ENCODE assay signal across 9 cellular contexts in genomic region chr2:65630643-65631042, GRCh38.
DNase-seq lines count a peak whose midpoint lies in the region; ATAC-seq and TF ChIP-seq lines count a peak whose summit lies in the region.
"Had no signal": no experiment of that assay in that cellular context is flagged by ENCODE, and none has a peak within 500 bp of the region (broad histone marks: within the 10 kb centered on the region; RNA-seq: fewer than 3 reads in every experiment).

No MANE protein-coding gene starts in this region.

- H3K9me3 ChIP-seq in gastroesophageal sphincter (peaks cover 0 to 5% (median 0%) of the 10 kb centered on the region in 3 donors), uterus (no peaks in the 10 kb centered on the region), right cardiac atrium (ENCODE audit: control insufficient read depth, low read length) (no peaks in the 10 kb centered on the region)

- TF ChIP-seq EP300 in gastroesophageal sphincter (IDR thresholded peaks at IDR 0.05), result no peak

- no peak overlapping the region for H3K27ac ChIP-seq in gastroesophageal sphincter
- H3K27ac ChIP-seq in uterus, result peak overlapping the region; percentile 81 to 89
- H3K27ac ChIP-seq in right cardiac atrium (ENCODE audit: low read length), result no peak overlapping the region
- H3K27ac ChIP-seq: ascending aorta had no signal

- CTCF ChIA-PET in HEK293T (lab: Yijun Ruan, JAX), result no interaction called here

- H3K4me1 ChIP-seq in gastroesophageal sphincter, result no peaks in the 10 kb centered on the region
- peaks cover 0 to 4% of the 10 kb centered on the region in 2 donors for H3K4me1 ChIP-seq in uterus
- H3K4me1 ChIP-seq in right cardiac atrium (ENCODE audit: control insufficient read depth, insufficient read depth, low read length), result no peaks in the 10 kb centered on the region
- H3K4me1 ChIP-seq: ascending aorta had no signal

- H3K36me3 ChIP-seq in gastroesophageal sphincter (no peaks in the 10 kb centered on the region), uterus (no peaks in the 10 kb centered on the region)
- H3K36me3 ChIP-seq: ascending aorta had no signal

- TF ChIP-seq POLR2A in gastroesophageal sphincter (IDR thresholded peaks at IDR 0.05) (no peak), uterus (IDR thresholded peaks at IDR 0.05) (no peak)

- 48 to 73% methylated on average over 2 to 3 of the region's 3 CpGs for WGBS in gastroesophageal sphincter (ENCODE audit: low coverage in 1 of 2), 2 donors
- 68% methylated on average over 3 of the region's 3 CpGs for WGBS in right cardiac atrium

- POLR2A ChIA-PET in HEK293T (lab: Yijun Ruan, JAX), result no interaction called here

- ATAC-seq in gastroesophageal sphincter (peak; percentile 60), right cardiac atrium (no peak), GM21381 (IDR thresholded peaks at IDR 0.05; ENCODE audit: unreplicated experiment) (no peak)
- ATAC-seq: stimulated activated naive B cell treated with anti-CD40 and anti-IgM and Interleukin-4, amounts not matched to agents 10 μg/mL and 1 μg/mL and 100 μg/mL, for 72 hours had no signal

- H3K27me3 ChIP-seq in gastroesophageal sphincter (no peaks in the 10 kb centered on the region), uterus (no peaks in the 10 kb centered on the region), right cardiac atrium (ENCODE audit: control insufficient read depth, insufficient read depth) (no peaks in the 10 kb centered on the region)
- H3K27me3 ChIP-seq: ascending aorta had no signal

- intact Hi-C loops in uterus (cut with DNase I; ENCODE audit: low total_unique reads), result no loop called here
- intact Hi-C loops in right cardiac atrium (cut with DNase I), result no loop called here

- DNase-seq in HS-5 (ENCODE audit: low read depth) (peak; percentile 53), SKM-1 (lab: John Stamatoyannopoulos, UW; ENCODE audit: unreplicated experiment) (peak; percentile 48), uterus (peak; percentile 54 to 75), right cardiac atrium (no peak), HEK293T (ENCODE audit: extremely low spot score) (no peak)
- DNase-seq: stimulated activated naive B cell treated with anti-CD40 and anti-IgM and Interleukin-4, amounts not matched to agents 10 μg/mL and 1 μg/mL and 100 μg/mL, for 72 hours had no signal

- TF ChIP-seq CTCF in gastroesophageal sphincter (IDR thresholded peaks at IDR 0.05) (no peak), uterus (IDR thresholded peaks at IDR 0.05) (no peak)

- H3K4me3 ChIP-seq in gastroesophageal sphincter (no peak overlapping the region), uterus (no peak overlapping the region), right cardiac atrium (ENCODE audit: low read length) (no peak overlapping the region)
- H3K4me3 ChIP-seq: ascending aorta had no signal

TF ChIP-seq in HEK293T, 16 proteins besides CTCF, POLR2A, EP300 and RAD21:
- TF ChIP-seq SUZ12 (IDR thresholded peaks at IDR 0.05), result no peak
- no peak for TF ChIP-seq FOXM1 (IDR thresholded peaks at IDR 0.05; ENCODE audit: borderline replicate concordance)
- no peak for TF ChIP-seq L3MBTL2 (conservative IDR thresholded peaks at IDR 0.05)
- TF ChIP-seq HDGF (IDR thresholded peaks at IDR 0.05; ENCODE audit: borderline replicate concordance), result no peak
- no peak for TF ChIP-seq ARNT (IDR thresholded peaks at IDR 0.05)
- TF ChIP-seq PKNOX1 (IDR thresholded peaks at IDR 0.05), result no peak
- TF ChIP-seq LEF1 (IDR thresholded peaks at IDR 0.05; ENCODE audit: borderline replicate concordance), result no peak
- TF ChIP-seq SP1 (IDR thresholded peaks at IDR 0.05), result no peak
- no peak for TF ChIP-seq TARDBP (IDR thresholded peaks at IDR 0.05)

Comparison
In these comparisons a context has a peak if more than half of its experiments do, and no peak if none do; other contexts are left out.
1. DNase-seq: peak in HS-5 (single experiment), SKM-1 (single experiment) and uterus (2 of 2); none in right cardiac atrium (0 of 3) and HEK293T (single experiment).
2. H3K27ac ChIP-seq: peak in uterus (2 of 2); none in gastroesophageal sphincter (0 of 4) and right cardiac atrium (single experiment).